11 cellular contexts compared by ENCODE assay signal in genomic region chr17:56910509-56911235, GRCh38. TPM values are rescaled to one million over a fixed set of nuclear protein-coding genes. Genes with fewer than 3 reads are reported as not detected.
DNase-seq lines count a peak whose midpoint lies in the region; ATAC-seq, FAIRE-seq and TF ChIP-seq lines count a peak whose summit lies in the region.
"Had no signal": no experiment of that assay in that cellular context is flagged by ENCODE, and none has a peak within 500 bp of the region (broad histone marks: within the 10 kb centered on the region; RNA-seq: fewer than 3 reads in every experiment).

No MANE protein-coding gene starts in this region.

- intact Hi-C loops in activated CD4-positive, alpha-beta T cell treated with anti-CD3 and anti-CD28 coated beads for 36 hours (cut with DNase I, micrococcal nuclease): loop anchor here in 1 of 2 experiments (5.0 kb wide), 1 partner anchor 318 kb away; the partner anchor contains the start of gene NOG
- intact Hi-C loops in activated B cell treated with CpG ODN at 0.5 μM for 24 hours (cut with micrococcal nuclease): loop anchor here (5.0 kb wide), 1 partner anchor 177 kb away; the partner anchor contains the start of gene AKAP1
- intact Hi-C loops in kidney (cut with DNase I): no loop called here

- no peak overlapping the region for H3K9ac ChIP-seq in kidney (ENCODE audit: low read length in 2 of 2)

- no peak for DNase-seq in activated CD4-positive, alpha-beta T cell treated with anti-CD3 and anti-CD28 coated beads for 36 hours
- no peak for DNase-seq in activated CD4-positive, alpha-beta T cell treated with anti-CD3 and anti-CD28 coated beads, Interleukin-2, amount 50 U/mL, for 4 hours
- DNase-seq in activated B cell treated with CpG ODN at 0.5 μM for 24 hours: no peak
- no peak for DNase-seq in kidney
- no peak for DNase-seq in suprapubic skin (ENCODE audit: low spot score in 2 of 2)
- no peak for DNase-seq in DMS53 (lab: John Stamatoyannopoulos, UW)
- DNase-seq in NCI-H1417 treated with DMSO at 0.1 percent for 48 hours (lab: John Stamatoyannopoulos, UW): no peak
- DNase-seq: NCI-H345 had no signal

- H3K4me1 Mint-ChIP-seq in activated CD4-positive, alpha-beta T cell treated with anti-CD3 and anti-CD28 coated beads for 36 hours: peaks cover 50% of the 10 kb centered on the region
- H3K4me1 Mint-ChIP-seq in activated B cell treated with CpG ODN at 0.5 μM for 24 hours: peaks cover 74% of the 10 kb centered on the region

- FAIRE-seq in kidney (lab: Jason Lieb, UNC): no peak
- FAIRE-seq: GM12891, TTC549 had no signal

- CTCF ChIA-PET in activated CD4-positive, alpha-beta T cell treated with anti-CD3 and anti-CD28 coated beads for 36 hours (lab: Charles Lee): interaction anchor here (1.0 to 1.8 kb wide), 5 partner anchors 13 to 42 kb away, joined by 3 to 5 read pairs (median 4); no protein-coding TSS in a partner anchor
- CTCF ChIA-PET in activated B cell treated with CpG ODN at 0.5 μM for 24 hours (lab: Charles Lee): interaction anchor here (0.7 kb wide), 1 partner anchor 18 kb away, joined by 3 read pairs; no protein-coding TSS in a partner anchor

- TF ChIP-seq CTCF in activated B cell treated with CpG ODN at 0.5 μM for 24 hours (IDR thresholded peaks at IDR 0.05) (no peak), kidney (IDR thresholded peaks at IDR 0.05; ENCODE audit: borderline replicate concordance, extremely low read depth, insufficient read depth) (no peak), suprapubic skin (IDR thresholded peaks at IDR 0.05) (no peak)

- TF ChIP-seq POLR2A in suprapubic skin (IDR thresholded peaks at IDR 0.05): no peak

- WGBS in suprapubic skin: 57% methylated on average over 6 of the region's 7 CpGs

- H3K27ac ChIP-seq in kidney (ENCODE audit: low read depth in 2 of 2, low read length in 2 of 2) (peak overlapping the region; percentile 20 to 24), suprapubic skin (peak overlapping the region; percentile 90)

- H3K9me3 Mint-ChIP-seq in activated CD4-positive, alpha-beta T cell treated with anti-CD3 and anti-CD28 coated beads for 36 hours (ENCODE audit: low read depth): no peaks in the 10 kb centered on the region
- H3K9me3 Mint-ChIP-seq in activated B cell treated with CpG ODN at 0.5 μM for 24 hours: no peaks in the 10 kb centered on the region

- H3K27me3 ChIP-seq in suprapubic skin: no peaks in the 10 kb centered on the region

- POLR2A ChIA-PET in activated CD4-positive, alpha-beta T cell treated with anti-CD3 and anti-CD28 coated beads for 36 hours (lab: Charles Lee): interaction anchor here (0.6 kb wide), 1 partner anchor 130 kb away, joined by 3 read pairs; no protein-coding TSS in a partner anchor
- POLR2A ChIA-PET in activated B cell treated with CpG ODN at 0.5 μM for 24 hours (lab: Charles Lee): interaction anchor here (0.6 kb wide), 1 partner anchor 1334 kb away, joined by 3 read pairs; no protein-coding TSS in a partner anchor

- no peaks in the 10 kb centered on the region for H3K27me3 Mint-ChIP-seq in activated CD4-positive, alpha-beta T cell treated with anti-CD3 and anti-CD28 coated beads for 36 hours
- no peaks in the 10 kb centered on the region for H3K27me3 Mint-ChIP-seq in activated B cell treated with CpG ODN at 0.5 μM for 24 hours

- H3K27ac Mint-ChIP-seq in activated CD4-positive, alpha-beta T cell treated with anti-CD3 and anti-CD28 coated beads for 36 hours: peak overlapping the region; percentile 79
- H3K27ac Mint-ChIP-seq in activated B cell treated with CpG ODN at 0.5 μM for 24 hours: peak overlapping the region; percentile 82

- peak overlapping the region; percentile 90 for H3K4me3 Mint-ChIP-seq in activated CD4-positive, alpha-beta T cell treated with anti-CD3 and anti-CD28 coated beads for 36 hours
- peak overlapping the region; percentile 33 for H3K4me3 Mint-ChIP-seq in activated B cell treated with CpG ODN at 0.5 μM for 24 hours

- H3K36me3 ChIP-seq in kidney (ENCODE audit: control insufficient read depth in 1 of 2, insufficient read depth in 2 of 2, low read length in 2 of 2) (peaks cover 8 to 9% of the 10 kb centered on the region in 2 donors), suprapubic skin (peaks cover 28% of the 10 kb centered on the region)

- no peak for ATAC-seq in activated CD4-positive, alpha-beta T cell treated with anti-CD3 and anti-CD28 coated beads for 36 hours
- ATAC-seq in activated B cell treated with CpG ODN at 0.5 μM for 24 hours (ENCODE audit: low read depth) (no peak), HG02798 (IDR thresholded peaks at IDR 0.05; ENCODE audit: poor library complexity, unreplicated experiment) (no peak)

- H3K36me3 Mint-ChIP-seq in activated CD4-positive, alpha-beta T cell treated with anti-CD3 and anti-CD28 coated beads for 36 hours (ENCODE audit: low read depth): peaks cover 65% of the 10 kb centered on the region
- peaks cover 33% of the 10 kb centered on the region for H3K36me3 Mint-ChIP-seq in activated B cell treated with CpG ODN at 0.5 μM for 24 hours (ENCODE audit: low read depth)

- H3K9me3 ChIP-seq in kidney (ENCODE audit: control insufficient read depth in 1 of 2, low read length in 2 of 2) (no peaks in the 10 kb centered on the region), suprapubic skin (no peaks in the 10 kb centered on the region)

- H3K4me1 ChIP-seq in kidney (ENCODE audit: control insufficient read depth in 1 of 2, insufficient read depth in 1 of 2, low read depth in 1 of 2, low read length in 2 of 2) (peaks cover 12 to 22% of the 10 kb centered on the region in 2 donors), suprapubic skin (peaks cover 60% of the 10 kb centered on the region)

- no peak for TF ChIP-seq EP300 in suprapubic skin (IDR thresholded peaks at IDR 0.05)

- H3K4me3 ChIP-seq in kidney (ENCODE audit: low read length in 2 of 2) (no peak overlapping the region), suprapubic skin (peak overlapping the region; percentile 86)

RNA-seq across cellular contexts. Expression of gene TRIM25, which starts 3.2 kb away (rescaled TPM):
- total RNA-seq in activated CD4-positive, alpha-beta T cell treated with anti-CD3 and anti-CD28 coated beads for 36 hours: 100 to 1,000 TPM; 173 to 241 TPM
- total RNA-seq in activated B cell treated with CpG ODN at 0.5 μM for 24 hours (63.5 and 71.4 TPM in 2 replicates), kidney (62.3 TPM), suprapubic skin (100 to 1,000 TPM in 1 of 4 donors, 10 to 100 TPM in 3; 39.2 to 175 (median 55.9) TPM)
- 8.4 TPM for polyA plus RNA-seq in kidney (ENCODE audit: insufficient read depth, low read depth, low replicate concordance)

RNA-seq across cellular contexts. Expression of gene COIL, which starts 50.2 kb away (rescaled TPM):
- 10 to 100 TPM; 20.9 to 21.3 TPM for total RNA-seq in activated CD4-positive, alpha-beta T cell treated with anti-CD3 and anti-CD28 coated beads for 36 hours
- total RNA-seq in activated B cell treated with CpG ODN at 0.5 μM for 24 hours: 21.6 and 21.9 TPM in 2 replicates
- 14.2 TPM for total RNA-seq in kidney
- 8.6 TPM for polyA plus RNA-seq in kidney (ENCODE audit: insufficient read depth, low read depth, low replicate concordance)
- 10 to 100 TPM; 13.0 to 15.6 (median 14.0) TPM for total RNA-seq in suprapubic skin
